ENCODE assay signal across 24 cellular contexts in the genomic region with DNA sequence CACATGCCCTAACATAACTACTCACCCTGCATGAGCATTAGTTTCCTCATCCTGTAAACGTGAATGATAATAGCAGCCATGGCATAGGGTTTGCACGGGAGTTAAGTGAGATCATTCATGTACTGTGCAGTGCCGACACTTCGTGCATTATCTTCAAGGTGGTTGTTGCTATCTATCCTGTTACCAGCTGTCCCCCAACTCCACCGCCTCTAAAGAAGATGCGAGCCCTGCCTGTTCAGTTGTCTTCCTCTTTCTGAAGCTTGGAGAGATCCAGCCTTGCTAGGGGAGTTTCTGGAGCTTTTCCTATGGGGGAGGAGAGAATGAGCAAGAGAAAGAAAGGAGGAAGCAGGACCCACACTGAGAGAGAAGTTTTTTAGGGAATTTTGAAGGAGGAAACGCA.
"Had no signal": no experiment of that assay in that cellular context is flagged by ENCODE, and none has a peak within 500 bp of the region (broad histone marks: within the 10 kb centered on the region; RNA-seq: fewer than 3 reads in every experiment).

No MANE protein-coding gene starts in this region.

- DNase-seq: cerebellar nuclear complex; effector memory CD8-positive, alpha-beta T cell; esophagus squamous epithelium; foreskin fibroblast; glutamatergic neuron; immature natural killer cell; kidney; left cardiac atrium; mammary epithelial cell; mucosa of descending colon; naive thymus-derived CD8-positive, alpha-beta T cell; posterior cingulate gyrus; right cardiac atrium; stimulated activated CD4-positive, alpha-beta T cell treated with anti-CD3 and anti-CD28 coated beads, Interleukin-4, amount 100 ng/mL, for 1 hour; testis had no signal

- H3K27ac ChIP-seq: epithelial cell of prostate, esophagus squamous epithelium, gastroesophageal sphincter, neutrophil, testis, tibial nerve had no signal

- H3K36me3 Mint-ChIP-seq: immature natural killer cell; naive thymus-derived CD8-positive, alpha-beta T cell; stimulated activated memory B cell treated with anti-CD40 and anti-IgM and Interleukin-4, amounts not matched to agents 10 μg/mL and 1 μg/mL and 100 μg/mL, for 72 hours had no signal

- ATAC-seq: effector memory CD8-positive, alpha-beta T cell; gastroesophageal sphincter; left cardiac atrium; mucosa of descending colon; naive thymus-derived CD8-positive, alpha-beta T cell; right cardiac atrium; stimulated activated memory B cell treated with anti-CD40 and anti-IgM and Interleukin-4, amounts not matched to agents 10 μg/mL and 1 μg/mL and 100 μg/mL, for 72 hours had no signal

- H3K4me1 Mint-ChIP-seq: immature natural killer cell; stimulated activated memory B cell treated with anti-CD40 and anti-IgM and Interleukin-4, amounts not matched to agents 10 μg/mL and 1 μg/mL and 100 μg/mL, for 72 hours had no signal

- H3K4me3 ChIP-seq: esophagus squamous epithelium, gastroesophageal sphincter, mucosa of descending colon, smooth muscle cell, testis, tibial nerve had no signal

- H3K36me3 ChIP-seq: esophagus squamous epithelium, gastroesophageal sphincter, neutrophil, tibial nerve had no signal

- H3K4me3 Mint-ChIP-seq: dendritic cell treated with granulocyte-macrophage colony-stimulating factor and Interleukin-4, amounts not matched to agents 40 ng/mL and 50 ng/mL, for 4 days; effector memory CD8-positive, alpha-beta T cell; immature natural killer cell; naive thymus-derived CD8-positive, alpha-beta T cell; stimulated activated memory B cell treated with anti-CD40 and anti-IgM and Interleukin-4, amounts not matched to agents 10 μg/mL and 1 μg/mL and 100 μg/mL, for 72 hours; stimulated activated naive CD8-positive, alpha-beta T cell treated with anti-CD3 and anti-CD28 coated beads, Interleukin-15, Interleukin-2, amounts not matched to agents 100 ng/mL and 50 ng/mL, for 24 hours had no signal

- H3K9me3 ChIP-seq: esophagus squamous epithelium, gastroesophageal sphincter, mucosa of descending colon, neutrophil, testis, tibial nerve had no signal

- FAIRE-seq: colon, kidney had no signal

- H3K27me3 Mint-ChIP-seq: naive thymus-derived CD8-positive, alpha-beta T cell; stimulated activated memory B cell treated with anti-CD40 and anti-IgM and Interleukin-4, amounts not matched to agents 10 μg/mL and 1 μg/mL and 100 μg/mL, for 72 hours; stimulated activated naive CD8-positive, alpha-beta T cell treated with anti-CD3 and anti-CD28 coated beads, Interleukin-15, Interleukin-2, amounts not matched to agents 100 ng/mL and 50 ng/mL, for 24 hours had no signal

- H3K9me3 Mint-ChIP-seq: dendritic cell treated with granulocyte-macrophage colony-stimulating factor and Interleukin-4, amounts not matched to agents 40 ng/mL and 50 ng/mL, for 4 days; effector memory CD8-positive, alpha-beta T cell; immature natural killer cell; naive thymus-derived CD8-positive, alpha-beta T cell; stimulated activated memory B cell treated with anti-CD40 and anti-IgM and Interleukin-4, amounts not matched to agents 10 μg/mL and 1 μg/mL and 100 μg/mL, for 72 hours; stimulated activated naive CD8-positive, alpha-beta T cell treated with anti-CD3 and anti-CD28 coated beads, Interleukin-15, Interleukin-2, amounts not matched to agents 100 ng/mL and 50 ng/mL, for 24 hours had no signal

- H3K27ac Mint-ChIP-seq: dendritic cell treated with granulocyte-macrophage colony-stimulating factor and Interleukin-4, amounts not matched to agents 40 ng/mL and 50 ng/mL, for 4 days; immature natural killer cell; stimulated activated memory B cell treated with anti-CD40 and anti-IgM and Interleukin-4, amounts not matched to agents 10 μg/mL and 1 μg/mL and 100 μg/mL, for 72 hours; stimulated activated naive CD8-positive, alpha-beta T cell treated with anti-CD3 and anti-CD28 coated beads, Interleukin-15, Interleukin-2, amounts not matched to agents 100 ng/mL and 50 ng/mL, for 24 hours had no signal

- H3K27me3 ChIP-seq: gastroesophageal sphincter, neutrophil, testis, tibial nerve had no signal
